Comparison of ENCODE assay signal across 21 cellular contexts in genomic region chr11:125441648-125442410, GRCh38. TPM values are rescaled to one million over a fixed set of nuclear protein-coding genes. Genes with fewer than 3 reads are reported as not detected.
A peak's percentile ranks its signal among the peaks of the same experiment; 100 is the strongest.
DNase-seq lines count a peak whose midpoint lies in the region; ATAC-seq and TF ChIP-seq lines count a peak whose summit lies in the region.
"Had no signal": no experiment of that assay in that cellular context is flagged by ENCODE, and none has a peak within 500 bp of the region (broad histone marks: within the 10 kb centered on the region; RNA-seq: fewer than 3 reads in every experiment).

No MANE protein-coding gene starts in this region.

- H3K27ac ChIP-seq in A673 (ENCODE audit: low read depth, low read length, poor library complexity, severe bottlenecking) (no peak overlapping the region), caudate nucleus (ENCODE audit: low read depth, low read length) (peak overlapping the region; percentile 95), prostate gland (no peak overlapping the region)
- H3K27ac ChIP-seq: C4-2B, heart right ventricle, KMS-11, neutrophil, right lobe of liver, upper lobe of left lung had no signal

- ATAC-seq in HG02623 (IDR thresholded peaks at IDR 0.05; ENCODE audit: unreplicated experiment) = no peak
- no peak for ATAC-seq in left cardiac atrium
- no peak for ATAC-seq in SK-N-SH treated with all-trans-retinoic acid at 6 μM for 48 hours
- ATAC-seq: heart right ventricle, mucosa of descending colon, right lobe of liver, T-helper 17 cell had no signal

- intact Hi-C loops in A673 (cut with micrococcal nuclease; ENCODE audit: unreplicated experiment) (no loop called here), prostate gland (cut with DNase I) (no loop called here), left cardiac atrium (cut with DNase I) (no loop called here)

- POLR2A ChIA-PET in A673 (lab: Charles Lee; ENCODE audit: low non-redundant PET) = no interaction called here

- H3K36me3 ChIP-seq in A673 (ENCODE audit: insufficient read depth, low read length, poor library complexity, severe bottlenecking) (no peaks in the 10 kb centered on the region), prostate gland (no peaks in the 10 kb centered on the region)
- H3K36me3 ChIP-seq: neutrophil, right lobe of liver had no signal

- peak; percentile 17 for DNase-seq in A673 (ENCODE audit: low spot score)
- peak; percentile 27 for DNase-seq in NAMALWA (ENCODE audit: low spot score)
- peak in 43 of 61 donors; percentile 11 to 88 (median 49) for DNase-seq in caudate nucleus (lab: John Stamatoyannopoulos, UW)
- peak; percentile 80 for DNase-seq in inferior parietal cortex (ENCODE audit: extremely low spot score)
- DNase-seq in prostate gland (ENCODE audit: low spot score) = no peak
- no peak for DNase-seq in left cardiac atrium
- DNase-seq: activated naive CD8-positive, alpha-beta T cell treated with anti-CD3 and anti-CD28 coated beads for 36 hours; GOT3; heart right ventricle; mucosa of descending colon; NCI-H69; right lobe of liver; SIG-M5; stimulated activated naive CD4-positive, alpha-beta T cell treated with Interleukin-2 at 50 U/mL for 16 hours; T-helper 17 cell; upper lobe of left lung had no signal

- 74% methylated on average over 11 of the region's 11 CpGs for WGBS in prostate gland

- TF ChIP-seq CTCF in A673 (conservative IDR thresholded peaks at IDR 0.05; ENCODE audit: low read depth, low read length) (no peak), prostate gland (IDR thresholded peaks at IDR 0.05) (no peak)

- CTCF ChIA-PET in A673 (lab: Charles Lee) = no interaction called here

- H3K27me3 ChIP-seq in A673 (replicated peaks; ENCODE audit: insufficient read depth, low read depth, low read length, poor library complexity) = peaks cover 18% of the 10 kb centered on the region
- H3K27me3 ChIP-seq in prostate gland (replicated peaks; ENCODE audit: insufficient read depth) = no peaks in the 10 kb centered on the region
- H3K27me3 ChIP-seq: heart right ventricle, right lobe of liver, upper lobe of left lung had no signal

- H3K4me3 ChIP-seq in A673 (ENCODE audit: low read depth, low read length, poor library complexity, severe bottlenecking) (no peak overlapping the region), prostate gland (no peak overlapping the region)
- H3K4me3 ChIP-seq: heart right ventricle, mucosa of descending colon, right lobe of liver, upper lobe of left lung had no signal

- TF ChIP-seq POLR2A in prostate gland (IDR thresholded peaks at IDR 0.05) = no peak

- BruUV-seq in A673 (replicated peaks; lab: Mats Ljungman, UMichigan) = no TSS peak

- H3K4me1 ChIP-seq in A673 (ENCODE audit: insufficient read depth, low read length, poor library complexity, severe bottlenecking) (no peaks in the 10 kb centered on the region), prostate gland (replicated peaks) (no peaks in the 10 kb centered on the region)
- H3K4me1 ChIP-seq: right lobe of liver, upper lobe of left lung had no signal

- no peaks in the 10 kb centered on the region for H3K9me3 ChIP-seq in A673 (ENCODE audit: low read depth, low read length, poor library complexity, severe bottlenecking)
- H3K9me3 ChIP-seq in prostate gland = no peaks in the 10 kb centered on the region
- H3K9me3 ChIP-seq: heart right ventricle, mucosa of descending colon, neutrophil, right lobe of liver, upper lobe of left lung had no signal

TF ChIP-seq in SK-N-SH treated with all-trans-retinoic acid at 6 μM for 48 hours, 23 proteins besides CTCF, POLR2A, EP300 and RAD21:
- TF ChIP-seq BACH2 (CRISPR knock-in tag; IDR thresholded peaks at IDR 0.05; ENCODE audit: borderline replicate concordance) (no peak), PATZ1 (CRISPR knock-in tag; IDR thresholded peaks at IDR 0.05; ENCODE audit: borderline replicate concordance) (no peak), SNAI2 (CRISPR knock-in tag; IDR thresholded peaks at IDR 0.05) (no peak)

RNA-seq across cellular contexts. Expression of gene FEZ1, which starts 54.2 kb away (rescaled TPM):
- total RNA-seq in A673 (2021) (2.5 TPM in 2 replicates), prostate gland (10 to 100 TPM in 1 of 2 donors, 1 to 10 TPM in 1; 7.8 to 33.9 TPM), left cardiac atrium (10 to 100 TPM; 59.0 to 62.2 TPM)

Comparison
In these comparisons a context has a peak if more than half of its experiments do, and no peak if none do; other contexts are left out.
1. DNase-seq: peak in A673 (single experiment), NAMALWA (single experiment), caudate nucleus (43 of 61) and inferior parietal cortex (single experiment); none in prostate gland (single experiment) and left cardiac atrium (single experiment).